In genomic region chr6:111080713-111081112, GRCh38 we compare ENCODE assay signal across 1 cellular context.
TF ChIP-seq lines count a peak whose summit lies in the region.

No MANE protein-coding gene starts in this region.

TF ChIP-seq in HEK293, 187 proteins besides CTCF, POLR2A, EP300 and RAD21 (continued from another document):
- TF ChIP-seq PRDM6 (tag by site-specific recombination; IDR thresholded peaks at IDR 0.05) = peak; percentile 23; the same call in 1 of the 2 replicates
- no peak for TF ChIP-seq SP3 (tag by site-specific recombination; IDR thresholded peaks at IDR 0.05)
- TF ChIP-seq ZNF366 (tag by site-specific recombination; conservative IDR thresholded peaks at IDR 0.05) = peak; percentile 49; the same call in 1 of the 2 replicates
- no peak for TF ChIP-seq ZNF214 (tag by site-specific recombination; IDR thresholded peaks at IDR 0.05; ENCODE audit: borderline replicate concordance)
- TF ChIP-seq REPIN1 (tag by site-specific recombination; IDR thresholded peaks at IDR 0.05; ENCODE audit: low read depth) = no peak
- no peak for TF ChIP-seq ZNF558 (tag by site-specific recombination; IDR thresholded peaks at IDR 0.05)
- 0 out of 2 replicates have a peak, but pooled peaks have one; percentile 71 for TF ChIP-seq ZNF776 (tag by site-specific recombination; IDR thresholded peaks at IDR 0.05; ENCODE audit: borderline replicate concordance)
- TF ChIP-seq ZFHX2 (tag by site-specific recombination; conservative IDR thresholded peaks at IDR 0.05) = no peak
- TF ChIP-seq ZNF488 (tag by site-specific recombination; IDR thresholded peaks at IDR 0.05) = no peak
- no peak for TF ChIP-seq ZNF311 (tag by site-specific recombination; IDR thresholded peaks at IDR 0.05; ENCODE audit: borderline replicate concordance)
- TF ChIP-seq ZSCAN18 (tag by site-specific recombination; IDR thresholded peaks at IDR 0.05) = no peak
- TF ChIP-seq TSHZ1 (tag by site-specific recombination; IDR thresholded peaks at IDR 0.05; ENCODE audit: borderline replicate concordance) = no peak
- no peak for TF ChIP-seq TRIM28 (IDR thresholded peaks at IDR 0.05; ENCODE audit: borderline replicate concordance, low read length)
- no peak for TF ChIP-seq SETDB1 (IDR thresholded peaks at IDR 0.05; ENCODE audit: insufficient read length, low read length)
- no peak for TF ChIP-seq ZNF747 (tag by site-specific recombination; IDR thresholded peaks at IDR 0.05)
- TF ChIP-seq ZNF398 (tag by site-specific recombination; IDR thresholded peaks at IDR 0.05) = peak; percentile 43; the same call in 1 of the 2 replicates
- peak; percentile 27; the same call in 1 of the 2 replicates for TF ChIP-seq PRDM10 (tag by site-specific recombination; IDR thresholded peaks at IDR 0.05)
- TF ChIP-seq PRDM2 (tag by site-specific recombination; IDR thresholded peaks at IDR 0.05; ENCODE audit: borderline replicate concordance) = no peak
- TF ChIP-seq GLIS1 (tag by site-specific recombination; IDR thresholded peaks at IDR 0.05) = peak; percentile 42
- peak; percentile 53 for TF ChIP-seq SCRT2 (tag by site-specific recombination; IDR thresholded peaks at IDR 0.05)
- 0 out of 2 replicates have a peak, but pooled peaks have one; percentile 32 for TF ChIP-seq BCL6B (tag by site-specific recombination; IDR thresholded peaks at IDR 0.05)
